ENCODE assay signal across 18 cellular contexts in the genomic region with DNA sequence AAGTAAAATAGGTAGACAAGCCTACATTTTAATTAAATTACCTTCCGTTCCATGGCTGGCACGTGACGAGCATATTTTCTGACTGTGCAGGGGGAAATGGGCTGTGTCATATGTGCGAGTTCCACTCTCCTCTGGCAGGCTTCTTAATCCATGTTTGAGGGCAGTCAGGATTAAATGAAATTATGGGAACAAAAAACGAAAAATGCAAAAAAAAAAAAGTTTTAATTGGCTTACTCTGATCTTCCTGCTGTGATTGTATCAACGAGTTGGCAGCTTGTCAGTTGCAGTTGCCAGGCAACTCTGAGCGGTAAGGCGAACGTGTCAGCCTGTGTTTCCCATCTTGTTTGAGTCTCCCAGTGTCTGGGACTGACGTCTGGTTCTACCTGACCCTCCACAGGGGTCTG.
A peak's percentile ranks its signal among the peaks of the same experiment; 100 is the strongest.
DNase-seq lines count a peak whose midpoint lies in the region; ATAC-seq and TF ChIP-seq lines count a peak whose summit lies in the region.
"Had no signal": no experiment of that assay in that cellular context is flagged by ENCODE, and none has a peak within 500 bp of the region (broad histone marks: within the 10 kb centered on the region; RNA-seq: fewer than 3 reads in every experiment).

No MANE protein-coding gene starts in this region.

- peak overlapping the region; percentile 7 for H3K4me2 ChIP-seq in neural cell (ENCODE audit: low read length)

- peak overlapping the region in 4 of 5 experiments; percentile 5 to 63 (median 45) for H3K27ac Mint-ChIP-seq in brain
- H3K27ac Mint-ChIP-seq: activated naive CD8-positive, alpha-beta T cell; activated T-cell treated with anti-CD3 and anti-CD28 coated beads, Interleukin-2, amount 50 U/mL, for 24 hours; CD4-positive, CD25-positive, alpha-beta regulatory T cell; nephron progenitor cell had no signal

- H3K4me3 ChIP-seq in MG63 = no peak overlapping the region
- peak overlapping the region; percentile 51 for H3K4me3 ChIP-seq in neural cell (ENCODE audit: low read length)
- H3K4me3 ChIP-seq: SJSA1, upper lobe of right lung had no signal

- H3K27me3 Mint-ChIP-seq in brain = peaks cover 3% of the 10 kb centered on the region
- H3K27me3 Mint-ChIP-seq: CD4-positive, CD25-positive, alpha-beta regulatory T cell had no signal

- no peaks in the 10 kb centered on the region for H3F3A ChIP-seq in neural cell (ENCODE audit: insufficient read depth, low read length, poor library complexity, severe bottlenecking)

- peak overlapping the region in 3 of 5 experiments; percentile 12 to 74 (median 45) for H3K4me3 Mint-ChIP-seq in brain
- H3K4me3 Mint-ChIP-seq: activated naive CD8-positive, alpha-beta T cell; activated T-cell treated with anti-CD3 and anti-CD28 coated beads, Interleukin-2, amount 50 U/mL, for 24 hours; CD4-positive, CD25-positive, alpha-beta regulatory T cell; central memory CD8-positive, alpha-beta T cell; nephron progenitor cell had no signal

- H3K9me3 ChIP-seq in MG63 (no peaks in the 10 kb centered on the region; the same call in 1 of the 2 replicates), neural cell (ENCODE audit: low read length) (no peaks in the 10 kb centered on the region)
- H3K9me3 ChIP-seq: SJSA1, upper lobe of right lung had no signal

- peaks cover 20% of the 10 kb centered on the region for H3K4me1 Mint-ChIP-seq in brain
- H3K4me1 Mint-ChIP-seq: CD4-positive, CD25-positive, alpha-beta regulatory T cell; central memory CD8-positive, alpha-beta T cell had no signal

- peaks cover 0 to 26% (median 0%) of the 10 kb centered on the region in 5 experiments for H3K9me3 Mint-ChIP-seq in brain

- H3K36me3 ChIP-seq in MG63 = no peaks in the 10 kb centered on the region
- H3K36me3 ChIP-seq in neural cell (ENCODE audit: insufficient read depth, low read length) = no peaks in the 10 kb centered on the region
- H3K36me3 ChIP-seq: SJSA1, upper lobe of right lung had no signal

- no peaks in the 10 kb centered on the region for H3K9me2 ChIP-seq in neural cell (ENCODE audit: insufficient read depth, low read length)

- H3K79me2 ChIP-seq in neural cell (replicated peaks; ENCODE audit: insufficient read depth, low read length) = no peaks in the 10 kb centered on the region

- TF ChIP-seq CTCF in brain (conservative IDR thresholded peaks at IDR 0.05) (no peak), neural cell (IDR thresholded peaks at IDR 0.05; ENCODE audit: poor library complexity, severe bottlenecking) (no peak)

- TF ChIP-seq EP300 in neural cell (conservative IDR thresholded peaks at IDR 0.05; ENCODE audit: poor library complexity, severe bottlenecking) = peak; percentile 77

- H3K36me3 Mint-ChIP-seq in brain = no peaks in the 10 kb centered on the region
- H3K36me3 Mint-ChIP-seq: activated naive CD8-positive, alpha-beta T cell; CD4-positive, CD25-positive, alpha-beta regulatory T cell had no signal

- H3K27me3 ChIP-seq in MG63 = no peaks in the 10 kb centered on the region
- no peaks in the 10 kb centered on the region for H3K27me3 ChIP-seq in neural cell (ENCODE audit: insufficient read depth, low read depth, low read length)
- H3K27me3 ChIP-seq: SJSA1, upper lobe of right lung had no signal

- no peak for TF ChIP-seq RAD21 in neural cell (conservative IDR thresholded peaks at IDR 0.05)

- H4K20me1 ChIP-seq in neural cell (ENCODE audit: insufficient read depth) = no peaks in the 10 kb centered on the region

- H3K27ac ChIP-seq in neural cell (ENCODE audit: low read length) = peak overlapping the region; percentile 47
- H3K27ac ChIP-seq: SJSA1, upper lobe of right lung had no signal

- H2AFZ ChIP-seq in neural cell (ENCODE audit: low read depth, low read length) = no peak overlapping the region

- no peak for ATAC-seq in HG02642 (IDR thresholded peaks at IDR 0.05; ENCODE audit: poor library complexity, unreplicated experiment)
- ATAC-seq: stimulated activated naive CD8-positive, alpha-beta T cell treated with anti-CD3 and anti-CD28 coated beads, Interleukin-15, Interleukin-2, amounts not matched to agents 100 U/mL and 50 U/mL, for 24 hours; upper lobe of right lung had no signal

- H3K9ac ChIP-seq in neural cell (ENCODE audit: low read length) = no peak overlapping the region

- DNase-seq in DMS79 treated with DMSO at 0.1 percent for 48 hours (lab: John Stamatoyannopoulos, UW) (peak; percentile 5), DMS79 (lab: John Stamatoyannopoulos, UW) (no peak), MG63 (peak; percentile 68), globus pallidus (ENCODE audit: low spot score) (no peak), DMS153 (lab: John Stamatoyannopoulos, UW) (no peak)
- DNase-seq: activated T-cell treated with anti-CD3 and anti-CD28 coated beads, Interleukin-2, amount 50 U/mL, for 24 hours; CD4-positive, CD25-positive, alpha-beta regulatory T cell; NCI-H1048; nephron progenitor cell; stimulated activated CD4-positive, alpha-beta T cell treated with anti-CD3 and anti-CD28 coated beads, Interleukin-15, amount 100 ng/mL, for 24 hours; stimulated activated naive CD8-positive, alpha-beta T cell treated with anti-CD3 and anti-CD28 coated beads, Interleukin-15, Interleukin-2, amounts not matched to agents 100 U/mL and 50 U/mL, for 24 hours; upper lobe of right lung had no signal

TF ChIP-seq in neural cell, 6 proteins besides CTCF, POLR2A, EP300 and RAD21:
- TF ChIP-seq POLR2AphosphoS5 (IDR thresholded peaks at IDR 0.05) = peak; percentile 49
- TF ChIP-seq SMC3 (conservative IDR thresholded peaks at IDR 0.05; ENCODE audit: poor library complexity) = no peak
TF ChIP-seq in neural cell: peak in this region for 1.

Comparison
In these comparisons a context has a peak if more than half of its experiments do, and no peak if none do; other contexts are left out.
1. DNase-seq: peak in DMS79 treated with DMSO at 0.1 percent for 48 hours (single experiment) and MG63 (single experiment); none in DMS79 (single experiment), globus pallidus (single experiment) and DMS153 (single experiment).